ENCODE assay signal across 9 cellular contexts in genomic region chr5:14268236-14268701, GRCh38.
DNase-seq lines count a peak whose midpoint lies in the region; ATAC-seq and TF ChIP-seq lines count a peak whose summit lies in the region.
"Had no signal": no experiment of that assay in that cellular context is flagged by ENCODE, and none has a peak within 500 bp of the region (broad histone marks: within the 10 kb centered on the region; RNA-seq: fewer than 3 reads in every experiment).

No MANE protein-coding gene starts in this region.

- no peak overlapping the region for H3K4me3 Mint-ChIP-seq in osteocyte (ENCODE audit: unreplicated experiment)
- H3K4me3 Mint-ChIP-seq in T-helper 2 cell treated with Interferon-gamma antibody and Interleukin-4, amounts not matched to agents 5 μg/mL and 100 μg/mL, for 36 hours = no peak overlapping the region

- TF ChIP-seq CTCF in osteocyte (IDR thresholded peaks at IDR 0.05) = no peak

- ATAC-seq in HG03175 (IDR thresholded peaks at IDR 0.05; ENCODE audit: unreplicated experiment) = no peak
- ATAC-seq: body of pancreas had no signal

- peaks cover 4% of the 10 kb centered on the region for H3K36me3 Mint-ChIP-seq in osteocyte (ENCODE audit: unreplicated experiment)
- H3K36me3 Mint-ChIP-seq in T-helper 2 cell treated with Interferon-gamma antibody and Interleukin-4, amounts not matched to agents 5 μg/mL and 100 μg/mL, for 36 hours (ENCODE audit: low read depth) = no peaks in the 10 kb centered on the region

- H3K27me3 Mint-ChIP-seq in osteocyte (ENCODE audit: unreplicated experiment) = no peaks in the 10 kb centered on the region
- H3K27me3 Mint-ChIP-seq in T-helper 2 cell treated with Interferon-gamma antibody and Interleukin-4, amounts not matched to agents 5 μg/mL and 100 μg/mL, for 36 hours (ENCODE audit: low read depth) = peaks cover 30% of the 10 kb centered on the region

- peaks cover 72% of the 10 kb centered on the region for H3K4me1 Mint-ChIP-seq in osteocyte (ENCODE audit: unreplicated experiment)
- peaks cover 7% of the 10 kb centered on the region for H3K4me1 Mint-ChIP-seq in T-helper 2 cell treated with Interferon-gamma antibody and Interleukin-4, amounts not matched to agents 5 μg/mL and 100 μg/mL, for 36 hours (ENCODE audit: low read depth)

- no peaks in the 10 kb centered on the region for H3K9me3 Mint-ChIP-seq in osteocyte (ENCODE audit: unreplicated experiment)
- no peaks in the 10 kb centered on the region for H3K9me3 Mint-ChIP-seq in T-helper 2 cell treated with Interferon-gamma antibody and Interleukin-4, amounts not matched to agents 5 μg/mL and 100 μg/mL, for 36 hours

- peak overlapping the region; percentile 94 for H3K27ac Mint-ChIP-seq in osteocyte (ENCODE audit: unreplicated experiment)
- H3K27ac Mint-ChIP-seq in T-helper 2 cell treated with Interferon-gamma antibody and Interleukin-4, amounts not matched to agents 5 μg/mL and 100 μg/mL, for 36 hours = no peak overlapping the region

- no peak for TF ChIP-seq POLR2A in erythroblast (IDR thresholded peaks at IDR 0.05; ENCODE audit: low read length)

- DNase-seq in DMS 273 treated with DMSO at 0.1 percent for 48 hours (lab: John Stamatoyannopoulos, UW) = peak; percentile 31
- DNase-seq in erythroblast (lab: John Stamatoyannopoulos, UW) = peak; percentile 41 to 75
- DNase-seq in osteocyte (ENCODE audit: extremely low spot score, unreplicated experiment) = no peak
- no peak for DNase-seq in T-helper 2 cell treated with Interferon-gamma antibody and Interleukin-4, amounts not matched to agents 5 μg/mL and 100 μg/mL, for 36 hours (ENCODE audit: low spot score)
- DNase-seq in COR-L47 (lab: John Stamatoyannopoulos, UW) = no peak
- DNase-seq in NCI-H2227 (lab: John Stamatoyannopoulos, UW; ENCODE audit: unreplicated experiment) = no peak

TF ChIP-seq in PFSK-1, 5 proteins besides CTCF, POLR2A, EP300 and RAD21:
- TF ChIP-seq, protein P1, sequence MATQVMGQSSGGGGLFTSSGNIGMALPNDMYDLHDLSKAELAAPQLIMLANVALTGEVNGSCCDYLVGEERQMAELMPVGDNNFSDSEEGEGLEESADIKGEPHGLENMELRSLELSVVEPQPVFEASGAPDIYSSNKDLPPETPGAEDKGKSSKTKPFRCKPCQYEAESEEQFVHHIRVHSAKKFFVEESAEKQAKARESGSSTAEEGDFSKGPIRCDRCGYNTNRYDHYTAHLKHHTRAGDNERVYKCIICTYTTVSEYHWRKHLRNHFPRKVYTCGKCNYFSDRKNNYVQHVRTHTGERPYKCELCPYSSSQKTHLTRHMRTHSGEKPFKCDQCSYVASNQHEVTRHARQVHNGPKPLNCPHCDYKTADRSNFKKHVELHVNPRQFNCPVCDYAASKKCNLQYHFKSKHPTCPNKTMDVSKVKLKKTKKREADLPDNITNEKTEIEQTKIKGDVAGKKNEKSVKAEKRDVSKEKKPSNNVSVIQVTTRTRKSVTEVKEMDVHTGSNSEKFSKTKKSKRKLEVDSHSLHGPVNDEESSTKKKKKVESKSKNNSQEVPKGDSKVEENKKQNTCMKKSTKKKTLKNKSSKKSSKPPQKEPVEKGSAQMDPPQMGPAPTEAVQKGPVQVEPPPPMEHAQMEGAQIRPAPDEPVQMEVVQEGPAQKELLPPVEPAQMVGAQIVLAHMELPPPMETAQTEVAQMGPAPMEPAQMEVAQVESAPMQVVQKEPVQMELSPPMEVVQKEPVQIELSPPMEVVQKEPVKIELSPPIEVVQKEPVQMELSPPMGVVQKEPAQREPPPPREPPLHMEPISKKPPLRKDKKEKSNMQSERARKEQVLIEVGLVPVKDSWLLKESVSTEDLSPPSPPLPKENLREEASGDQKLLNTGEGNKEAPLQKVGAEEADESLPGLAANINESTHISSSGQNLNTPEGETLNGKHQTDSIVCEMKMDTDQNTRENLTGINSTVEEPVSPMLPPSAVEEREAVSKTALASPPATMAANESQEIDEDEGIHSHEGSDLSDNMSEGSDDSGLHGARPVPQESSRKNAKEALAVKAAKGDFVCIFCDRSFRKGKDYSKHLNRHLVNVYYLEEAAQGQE (IDR thresholded peaks at IDR 0.05; ENCODE audit: insufficient read depth in 1 of 2, low read depth in 2 of 2, low read length in 2 of 2) = no peak
- TF ChIP-seq SIN3A (IDR thresholded peaks at IDR 0.05; ENCODE audit: borderline replicate concordance, insufficient read depth, low read length) (peak; percentile 94; the same call in 1 of the 2 replicates), POLR2AphosphoS5 (IDR thresholded peaks at IDR 0.05; ENCODE audit: low read depth, low read length) (no peak), FOXP2 (optimal IDR thresholded peaks at IDR 0.05; ENCODE audit: borderline replicate concordance, extremely low read depth, extremely low read length, insufficient read depth) (no peak)

Comparison
In these comparisons a context has a peak if more than half of its experiments do, and no peak if none do; other contexts are left out.
1. DNase-seq: peak in DMS 273 treated with DMSO at 0.1 percent for 48 hours (single experiment) and erythroblast (2 of 2); none in osteocyte (single experiment), T-helper 2 cell treated with Interferon-gamma antibody and Interleukin-4, amounts not matched to agents 5 μg/mL and 100 μg/mL, for 36 hours (single experiment), COR-L47 (single experiment) and NCI-H2227 (single experiment).